28 cellular contexts compared by ENCODE assay signal in the genomic region with DNA sequence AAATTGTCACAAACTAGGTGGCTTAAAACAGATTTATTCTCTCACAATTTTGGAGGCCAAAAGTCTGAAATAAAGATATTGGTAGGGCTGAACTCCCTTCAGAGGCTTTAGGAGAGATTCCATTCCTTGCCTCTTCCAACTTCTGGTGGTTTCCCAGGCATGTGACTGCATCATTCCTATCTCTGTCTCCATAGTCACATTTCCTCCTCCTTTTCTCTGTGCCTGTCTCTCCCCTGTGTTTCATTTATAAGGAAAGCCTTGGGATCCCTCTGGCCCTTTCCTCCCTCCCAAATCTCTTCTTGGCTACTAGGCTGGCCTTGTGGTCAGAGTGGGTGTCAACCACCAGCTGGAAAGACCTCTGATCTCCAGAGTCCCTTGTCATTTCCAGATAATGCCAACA.
DNase-seq lines count a peak whose midpoint lies in the region; ATAC-seq and TF ChIP-seq lines count a peak whose summit lies in the region.
"Had no signal": no experiment of that assay in that cellular context is flagged by ENCODE, and none has a peak within 500 bp of the region (broad histone marks: within the 10 kb centered on the region; RNA-seq: fewer than 3 reads in every experiment).

No MANE protein-coding gene starts in this region.

- BruUV-seq in Caco-2 (replicated peaks; lab: Mats Ljungman, UMichigan), result no TSS peak

- peaks cover 8% of the 10 kb centered on the region for H3K4me1 Mint-ChIP-seq in chondrocyte (ENCODE audit: low read depth)
- H3K4me1 Mint-ChIP-seq in Caco-2 (ENCODE audit: low read depth, unreplicated experiment), result no peaks in the 10 kb centered on the region
- H3K4me1 Mint-ChIP-seq: GM23338, H9 had no signal

- intact Hi-C loops in right lobe of liver (cut with DNase I), result no loop called here
- intact Hi-C loops in Caco-2 (cut with micrococcal nuclease; ENCODE audit: unreplicated experiment), result no loop called here

- H3K27ac ChIP-seq in mesenchymal stem cell (ENCODE audit: low read length, poor library complexity, severe bottlenecking) (no peak overlapping the region), right lobe of liver (no peak overlapping the region)
- H3K27ac ChIP-seq: 22Rv1; BLaER1 treated with 17β-estradiol and CSF1 and Interleukin-3, amounts not matched to agents 10 nM and 100 nM; PC-9 had no signal

- no peak overlapping the region for H2BK120ac ChIP-seq in mesenchymal stem cell (ENCODE audit: low read depth, low read length)

- H3K4ac ChIP-seq in mesenchymal stem cell (ENCODE audit: low read depth in 1 of 2, low read length in 2 of 2), result no peak overlapping the region

- H3K79me1 ChIP-seq in mesenchymal stem cell (replicated peaks; ENCODE audit: low read length, poor library complexity, severe bottlenecking), result no peaks in the 10 kb centered on the region

- DNase-seq in AG08395 (ENCODE audit: low spot score) (peak; percentile 57), GM03348 (ENCODE audit: low spot score) (peak; percentile 65), chondrocyte (ENCODE audit: low spot score) (no peak), mesenchymal stem cell (peak; percentile 37), right lobe of liver (no peak), Caco-2 (no peak)
- no peak for DNase-seq in activated CD8-positive, alpha-beta memory T cell treated with anti-CD3 and anti-CD28 coated beads, Interleukin-2, amount 50 U/mL, for 4 hours
- DNase-seq: AML-193; CD4-positive, alpha-beta T cell; DMS 273 treated with DMSO at 0.1 percent for 48 hours; DMS79 treated with DMSO at 0.1 percent for 48 hours; H9; Karpas-422; NCI-H1105; NCI-H1436 treated with DMSO at 0.1 percent for 48 hours; NCI-H1930; NCI-H2107; NCI-H446 treated with DMSO at 0.1 percent for 48 hours; NCI-H526; NCI-H82; NK-92 treated with Interleukin-12 subunit alpha and Interleukin-12 subunit beta, amount 100 ng/mL, for 24 hours; PC-9; RPMI8226; SHP77 had no signal

- H3K9me3 Mint-ChIP-seq in chondrocyte (ENCODE audit: low read depth), result peaks cover 34% of the 10 kb centered on the region
- peaks cover 39% of the 10 kb centered on the region for H3K9me3 Mint-ChIP-seq in Caco-2 (ENCODE audit: unreplicated experiment)

- H3K18ac ChIP-seq in mesenchymal stem cell (ENCODE audit: low read depth in 1 of 2, low read length in 2 of 2), result no peak overlapping the region

- no peak overlapping the region for H3K4me2 ChIP-seq in mesenchymal stem cell (ENCODE audit: low read length, poor library complexity, severe bottlenecking)
- H3K4me2 ChIP-seq: BLaER1 treated with 17β-estradiol and CSF1 and Interleukin-3, amounts not matched to agents 10 nM and 100 nM; GM23338; PC-9 had no signal

- TF ChIP-seq POLR2A in right lobe of liver (IDR thresholded peaks at IDR 0.05), result no peak

- TF ChIP-seq CTCF in chondrocyte (IDR thresholded peaks at IDR 0.05), result no peak
- TF ChIP-seq CTCF in right lobe of liver (IDR thresholded peaks at IDR 0.05), result no peak
- no peak for TF ChIP-seq CTCF in Caco-2 (IDR thresholded peaks at IDR 0.05; ENCODE audit: insufficient read depth in 1 of 2, low read depth in 1 of 2, low read length in 1 of 2, severe bottlenecking in 1 of 2, unreplicated experiment in 1 of 2)

- H4K8ac ChIP-seq in mesenchymal stem cell (ENCODE audit: low read length), result no peak overlapping the region

- no peaks in the 10 kb centered on the region for H3K27me3 ChIP-seq in mesenchymal stem cell (ENCODE audit: control insufficient read depth in 1 of 2, insufficient read depth in 1 of 2, low read length in 2 of 2)
- no peaks in the 10 kb centered on the region for H3K27me3 ChIP-seq in right lobe of liver
- no peaks in the 10 kb centered on the region for H3K27me3 ChIP-seq in Caco-2 (replicated peaks; ENCODE audit: control insufficient read depth, insufficient read depth, low read length)
- H3K27me3 ChIP-seq: BLaER1 treated with 17β-estradiol and CSF1 and Interleukin-3, amounts not matched to agents 10 nM and 100 nM had no signal

- H3K9ac ChIP-seq in mesenchymal stem cell (ENCODE audit: low read length), result no peak overlapping the region
- H3K9ac ChIP-seq: BLaER1 treated with 17β-estradiol and CSF1 and Interleukin-3, amounts not matched to agents 10 nM and 100 nM had no signal

- POLR2A ChIA-PET in Caco-2 (lab: Charles Lee), result no interaction called here

- H3K36me3 ChIP-seq in mesenchymal stem cell (ENCODE audit: control insufficient read depth in 1 of 2, insufficient read depth in 2 of 2, low read depth in 1 of 2, low read length in 2 of 2), result no peaks in the 10 kb centered on the region
- H3K36me3 ChIP-seq in right lobe of liver, result no peaks in the 10 kb centered on the region
- no peaks in the 10 kb centered on the region for H3K36me3 ChIP-seq in Caco-2 (ENCODE audit: control insufficient read depth, insufficient read depth, low read length)
- H3K36me3 ChIP-seq: BLaER1 treated with 17β-estradiol and CSF1 and Interleukin-3, amounts not matched to agents 10 nM and 100 nM had no signal

- H3K36me3 Mint-ChIP-seq in chondrocyte (ENCODE audit: low read depth), result peaks cover 16% of the 10 kb centered on the region
- no peaks in the 10 kb centered on the region for H3K36me3 Mint-ChIP-seq in Caco-2 (ENCODE audit: insufficient read depth, unreplicated experiment)

- H3K23ac ChIP-seq in mesenchymal stem cell (ENCODE audit: low read length in 2 of 2), result no peak overlapping the region

- H2AK5ac ChIP-seq in mesenchymal stem cell (ENCODE audit: low read length, severe bottlenecking), result no peak overlapping the region

- no peak overlapping the region for H4K91ac ChIP-seq in mesenchymal stem cell (ENCODE audit: low read length)

- no peak overlapping the region for H2BK5ac ChIP-seq in mesenchymal stem cell (ENCODE audit: low read depth, low read length, poor library complexity, severe bottlenecking)

- H3K4me3 ChIP-seq in mesenchymal stem cell (ENCODE audit: insufficient read depth in 1 of 2, low read depth in 1 of 2, low read length in 2 of 2) (no peak overlapping the region), right lobe of liver (no peak overlapping the region), Caco-2 (ENCODE audit: low read depth, low read length) (no peak overlapping the region)
- H3K4me3 ChIP-seq: BLaER1 treated with 17β-estradiol and CSF1 and Interleukin-3, amounts not matched to agents 10 nM and 100 nM; GM23338; PC-9 had no signal

- ATAC-seq in right lobe of liver (no peak), GM18861 (IDR thresholded peaks at IDR 0.05; ENCODE audit: unreplicated experiment) (no peak)
- ATAC-seq: GM23338 had no signal

- H3K4me1 ChIP-seq in mesenchymal stem cell (ENCODE audit: control insufficient read depth, insufficient read depth, low read depth, low read length) (no peaks in the 10 kb centered on the region), right lobe of liver (no peaks in the 10 kb centered on the region), Caco-2 (no peaks in the 10 kb centered on the region)

- no peak overlapping the region for H2AFZ ChIP-seq in mesenchymal stem cell (ENCODE audit: low read depth, low read length)
- H2AFZ ChIP-seq: GM23338, PC-9 had no signal

- H3K14ac ChIP-seq in mesenchymal stem cell (ENCODE audit: low read length in 2 of 2), result no peak overlapping the region

- H2BK12ac ChIP-seq in mesenchymal stem cell (ENCODE audit: low read length in 2 of 2), result no peak overlapping the region

- H2BK15ac ChIP-seq in mesenchymal stem cell (ENCODE audit: low read depth, poor library complexity, severe bottlenecking), result no peak overlapping the region

- peak overlapping the region; percentile 49 for H3K27ac Mint-ChIP-seq in chondrocyte (ENCODE audit: unreplicated experiment)
- H3K27ac Mint-ChIP-seq in Caco-2 (ENCODE audit: unreplicated experiment), result no peak overlapping the region
- H3K27ac Mint-ChIP-seq: CD4-positive, alpha-beta T cell; GM23338; H9 had no signal

- H3K27me3 Mint-ChIP-seq in chondrocyte (ENCODE audit: low read depth) (no peaks in the 10 kb centered on the region), Caco-2 (ENCODE audit: insufficient read depth, unreplicated experiment) (peaks cover 3% of the 10 kb centered on the region)
- H3K27me3 Mint-ChIP-seq: CD4-positive, alpha-beta T cell had no signal

- H3K9me3 ChIP-seq in mesenchymal stem cell (ENCODE audit: control insufficient read depth, low read length) (peaks cover 32% of the 10 kb centered on the region), right lobe of liver (no peaks in the 10 kb centered on the region), Caco-2 (peaks cover 9% of the 10 kb centered on the region)

- no peak overlapping the region for H3K4me3 Mint-ChIP-seq in chondrocyte (ENCODE audit: unreplicated experiment)
- H3K4me3 Mint-ChIP-seq in Caco-2 (ENCODE audit: unreplicated experiment), result no peak overlapping the region
- H3K4me3 Mint-ChIP-seq: CD4-positive, alpha-beta T cell; GM23338; H9 had no signal

- CTCF ChIA-PET in Caco-2 (lab: Charles Lee), result no interaction called here

Comparison
In these comparisons a context has a peak if more than half of its experiments do, and no peak if none do; other contexts are left out.
1. DNase-seq: peak in AG08395 (single experiment), GM03348 (single experiment) and mesenchymal stem cell (single experiment); none in chondrocyte (single experiment), right lobe of liver (0 of 3), Caco-2 (0 of 2) and activated CD8-positive, alpha-beta memory T cell treated with anti-CD3 and anti-CD28 coated beads, Interleukin-2, amount 50 U/mL, for 4 hours (single experiment).